In the genomic region with DNA sequence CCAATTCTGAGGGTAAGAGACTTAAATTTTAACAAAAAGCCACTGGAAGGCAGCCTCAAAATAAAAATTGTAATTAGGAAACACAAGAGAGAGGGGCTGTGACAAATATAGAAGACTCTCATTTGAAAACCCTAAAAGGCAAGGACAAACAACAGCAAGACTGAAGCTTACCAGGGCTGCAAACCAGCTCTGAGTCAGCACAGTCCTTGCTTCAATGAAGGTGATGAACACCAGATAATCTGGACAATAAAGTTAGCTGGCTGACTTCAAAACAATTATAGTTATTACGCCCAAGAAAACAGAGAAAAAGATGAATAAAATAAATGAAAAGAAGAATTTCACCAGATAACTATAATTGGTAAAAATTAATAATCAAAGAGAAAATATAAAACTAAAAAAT, we compare ENCODE assay signal across 8 cellular contexts.
"Had no signal": no experiment of that assay in that cellular context is flagged by ENCODE, and none has a peak within 500 bp of the region (broad histone marks: within the 10 kb centered on the region; RNA-seq: fewer than 3 reads in every experiment).

No MANE protein-coding gene starts in this region.

- ATAC-seq: GM23338, K562 had no signal

- H3K27ac Mint-ChIP-seq: GM23338 had no signal

- H2AFZ ChIP-seq: GM23338 had no signal

- H3K4me3 Mint-ChIP-seq: GM23338, H9 had no signal

- H3K4me3 ChIP-seq: GM23338, K562 had no signal

- DNase-seq: H9, HCEC 1CT, IMR-90 had no signal

- FAIRE-seq: H1, H54, HTR-8/SVneo, K562 had no signal

- H3K4me2 ChIP-seq: GM23338 had no signal
